Comparison of ENCODE assay signal across 1 cellular context in genomic region chr1:202794049-202794725, GRCh38.
TF ChIP-seq lines count a peak whose summit lies in the region.

No MANE protein-coding gene starts in this region.

TF ChIP-seq in GM12878, 131 proteins besides CTCF, POLR2A, EP300 and RAD21:
- TF ChIP-seq TCF7 (IDR thresholded peaks at IDR 0.05; ENCODE audit: borderline replicate concordance) (no peak), JUND (IDR thresholded peaks at IDR 0.05; ENCODE audit: low read depth, low read length) (no peak), SUZ12 (IDR thresholded peaks at IDR 0.05; ENCODE audit: unreplicated experiment) (no peak), SMAD5 (IDR thresholded peaks at IDR 0.05; ENCODE audit: low read depth) (no peak), RBBP5 (conservative IDR thresholded peaks at IDR 0.05) (no peak), MTA2 (IDR thresholded peaks at IDR 0.05; ENCODE audit: low read depth) (no peak), RCOR1 (conservative IDR thresholded peaks at IDR 0.05; ENCODE audit: low read depth, low read length) (no peak), NR2C1 (IDR thresholded peaks at IDR 0.05) (no peak), NR2F1 (conservative IDR thresholded peaks at IDR 0.05) (no peak), ZNF24 (IDR thresholded peaks at IDR 0.05) (no peak), FOXK2 (IDR thresholded peaks at IDR 0.05) (no peak), SP1 (IDR thresholded peaks at IDR 0.05; ENCODE audit: low read depth, low read length) (no peak), ESRRA (IDR thresholded peaks at IDR 0.05; ENCODE audit: low read length) (no peak), ASH2L (IDR thresholded peaks at IDR 0.05; ENCODE audit: borderline replicate concordance, low read depth) (no peak), PAX5 (IDR thresholded peaks at IDR 0.05; ENCODE audit: borderline replicate concordance, low read depth, low read length) (no peak)
- TF ChIP-seq, protein P1, sequence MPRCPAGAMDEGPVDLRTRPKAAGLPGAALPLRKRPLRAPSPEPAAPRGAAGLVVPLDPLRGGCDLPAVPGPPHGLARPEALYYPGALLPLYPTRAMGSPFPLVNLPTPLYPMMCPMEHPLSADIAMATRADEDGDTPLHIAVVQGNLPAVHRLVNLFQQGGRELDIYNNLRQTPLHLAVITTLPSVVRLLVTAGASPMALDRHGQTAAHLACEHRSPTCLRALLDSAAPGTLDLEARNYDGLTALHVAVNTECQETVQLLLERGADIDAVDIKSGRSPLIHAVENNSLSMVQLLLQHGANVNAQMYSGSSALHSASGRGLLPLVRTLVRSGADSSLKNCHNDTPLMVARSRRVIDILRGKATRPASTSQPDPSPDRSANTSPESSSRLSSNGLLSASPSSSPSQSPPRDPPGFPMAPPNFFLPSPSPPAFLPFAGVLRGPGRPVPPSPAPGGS (IDR thresholded peaks at IDR 0.05; ENCODE audit: borderline replicate concordance, insufficient read depth, low read depth, low read length, poor library complexity, severe bottlenecking) = no peak
- TF ChIP-seq, protein P2, sequence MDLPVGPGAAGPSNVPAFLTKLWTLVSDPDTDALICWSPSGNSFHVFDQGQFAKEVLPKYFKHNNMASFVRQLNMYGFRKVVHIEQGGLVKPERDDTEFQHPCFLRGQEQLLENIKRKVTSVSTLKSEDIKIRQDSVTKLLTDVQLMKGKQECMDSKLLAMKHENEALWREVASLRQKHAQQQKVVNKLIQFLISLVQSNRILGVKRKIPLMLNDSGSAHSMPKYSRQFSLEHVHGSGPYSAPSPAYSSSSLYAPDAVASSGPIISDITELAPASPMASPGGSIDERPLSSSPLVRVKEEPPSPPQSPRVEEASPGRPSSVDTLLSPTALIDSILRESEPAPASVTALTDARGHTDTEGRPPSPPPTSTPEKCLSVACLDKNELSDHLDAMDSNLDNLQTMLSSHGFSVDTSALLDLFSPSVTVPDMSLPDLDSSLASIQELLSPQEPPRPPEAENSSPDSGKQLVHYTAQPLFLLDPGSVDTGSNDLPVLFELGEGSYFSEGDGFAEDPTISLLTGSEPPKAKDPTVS (IDR thresholded peaks at IDR 0.05; ENCODE audit: low read depth, low read length) = no peak
- TF ChIP-seq, protein P3, sequence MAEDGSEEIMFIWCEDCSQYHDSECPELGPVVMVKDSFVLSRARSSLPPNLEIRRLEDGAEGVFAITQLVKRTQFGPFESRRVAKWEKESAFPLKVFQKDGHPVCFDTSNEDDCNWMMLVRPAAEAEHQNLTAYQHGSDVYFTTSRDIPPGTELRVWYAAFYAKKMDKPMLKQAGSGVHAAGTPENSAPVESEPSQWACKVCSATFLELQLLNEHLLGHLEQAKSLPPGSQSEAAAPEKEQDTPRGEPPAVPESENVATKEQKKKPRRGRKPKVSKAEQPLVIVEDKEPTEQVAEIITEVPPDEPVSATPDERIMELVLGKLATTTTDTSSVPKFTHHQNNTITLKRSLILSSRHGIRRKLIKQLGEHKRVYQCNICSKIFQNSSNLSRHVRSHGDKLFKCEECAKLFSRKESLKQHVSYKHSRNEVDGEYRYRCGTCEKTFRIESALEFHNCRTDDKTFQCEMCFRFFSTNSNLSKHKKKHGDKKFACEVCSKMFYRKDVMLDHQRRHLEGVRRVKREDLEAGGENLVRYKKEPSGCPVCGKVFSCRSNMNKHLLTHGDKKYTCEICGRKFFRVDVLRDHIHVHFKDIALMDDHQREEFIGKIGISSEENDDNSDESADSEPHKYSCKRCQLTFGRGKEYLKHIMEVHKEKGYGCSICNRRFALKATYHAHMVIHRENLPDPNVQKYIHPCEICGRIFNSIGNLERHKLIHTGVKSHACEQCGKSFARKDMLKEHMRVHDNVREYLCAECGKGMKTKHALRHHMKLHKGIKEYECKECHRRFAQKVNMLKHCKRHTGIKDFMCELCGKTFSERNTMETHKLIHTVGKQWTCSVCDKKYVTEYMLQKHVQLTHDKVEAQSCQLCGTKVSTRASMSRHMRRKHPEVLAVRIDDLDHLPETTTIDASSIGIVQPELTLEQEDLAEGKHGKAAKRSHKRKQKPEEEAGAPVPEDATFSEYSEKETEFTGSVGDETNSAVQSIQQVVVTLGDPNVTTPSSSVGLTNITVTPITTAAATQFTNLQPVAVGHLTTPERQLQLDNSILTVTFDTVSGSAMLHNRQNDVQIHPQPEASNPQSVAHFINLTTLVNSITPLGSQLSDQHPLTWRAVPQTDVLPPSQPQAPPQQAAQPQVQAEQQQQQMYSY (CRISPR knock-in tag; IDR thresholded peaks at IDR 0.05) = no peak
